5 cellular contexts compared by ENCODE assay signal in the genomic region with DNA sequence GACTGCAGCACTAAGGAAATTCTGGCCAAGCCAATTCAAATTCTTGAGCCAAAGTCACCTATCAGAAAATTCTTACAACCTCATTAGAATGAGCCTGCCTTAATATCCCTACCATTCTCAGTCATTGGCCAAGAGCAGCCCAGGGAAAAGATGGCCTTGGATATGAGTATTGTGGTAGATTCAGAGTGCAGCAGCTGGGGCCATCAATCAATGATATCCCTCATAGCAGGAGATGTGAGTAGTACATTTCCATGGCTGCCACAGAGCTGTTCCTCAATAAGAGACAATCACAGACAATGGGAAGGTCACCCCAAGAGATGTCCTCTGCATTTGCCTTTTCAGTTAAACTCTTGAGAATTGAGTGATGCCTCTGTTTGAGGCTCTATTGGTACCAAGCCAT.
"Had no signal": no experiment of that assay in that cellular context is flagged by ENCODE, and none has a peak within 500 bp of the region (broad histone marks: within the 10 kb centered on the region; RNA-seq: fewer than 3 reads in every experiment).

No MANE protein-coding gene starts in this region.

- DNase-seq: H9, HCEC 1CT, KBM-7 had no signal

- H3K4me3 ChIP-seq: GM23338 had no signal

- ATAC-seq: GM23338, HepG2 had no signal
